In the genomic region with DNA sequence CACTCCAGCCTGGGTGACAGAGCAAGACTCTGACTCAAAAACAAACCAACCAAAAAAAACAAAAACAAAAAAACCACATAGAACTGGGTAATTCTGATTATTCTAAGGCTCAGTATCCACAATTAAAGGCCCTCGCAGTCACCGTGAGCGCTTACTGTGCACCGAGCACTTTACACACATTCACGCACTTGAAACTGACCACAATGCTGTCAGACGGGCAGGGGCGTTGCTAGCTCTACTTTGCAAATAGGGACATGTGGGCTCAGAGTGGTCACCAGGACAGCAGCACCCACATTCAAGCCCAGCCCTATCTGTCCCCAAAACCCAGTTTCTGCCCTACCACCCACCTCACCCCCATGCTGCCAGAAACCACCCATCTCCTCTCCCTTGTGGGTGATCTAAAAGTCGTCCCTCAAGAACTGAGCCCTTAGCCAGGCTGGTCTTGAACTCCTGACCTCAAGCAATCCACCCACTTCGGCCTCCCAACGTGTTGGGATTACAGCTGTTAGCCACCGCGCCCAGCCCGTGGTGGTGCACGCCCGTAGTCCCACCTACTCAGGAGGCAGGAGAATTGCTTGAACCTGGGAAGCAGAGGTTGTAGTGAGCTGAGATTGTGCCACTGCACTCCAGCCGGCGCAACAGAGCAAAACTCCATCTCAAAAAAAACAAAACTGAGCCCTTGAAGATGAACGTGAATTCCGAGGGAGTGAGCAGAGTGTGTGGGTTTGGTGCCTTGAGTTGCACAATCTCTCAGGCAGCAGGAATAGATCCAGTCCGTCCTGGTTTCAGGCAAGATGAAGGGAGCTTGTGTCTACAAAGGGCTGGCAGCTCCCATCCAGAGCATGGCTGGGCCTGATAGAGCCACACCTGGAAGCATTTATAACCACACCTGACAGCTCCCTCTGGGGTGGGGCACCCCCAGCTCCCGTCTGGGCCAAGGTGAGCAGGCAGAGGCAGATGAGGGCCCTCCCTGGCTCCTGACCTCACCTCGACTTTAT, we compare ENCODE assay signal across 11 cellular contexts. TPM values are rescaled to one million over a fixed set of nuclear protein-coding genes. Genes with fewer than 3 reads are reported as not detected.
DNase-seq lines count a peak whose midpoint lies in the region; ATAC-seq, FAIRE-seq and TF ChIP-seq lines count a peak whose summit lies in the region.
"Had no signal": no experiment of that assay in that cellular context is flagged by ENCODE, and none has a peak within 500 bp of the region (broad histone marks: within the 10 kb centered on the region; RNA-seq: fewer than 3 reads in every experiment).

No MANE protein-coding gene starts in this region.

- H3K36me3 ChIP-seq in lower lobe of right lung (no peaks in the 10 kb centered on the region), upper lobe of right lung (no peaks in the 10 kb centered on the region)

- no peaks in the 10 kb centered on the region for H3K27me3 ChIP-seq in lower lobe of right lung (ENCODE audit: low read depth)
- H3K27me3 ChIP-seq in upper lobe of right lung = no peaks in the 10 kb centered on the region

- ATAC-seq in lower lobe of right lung (peak; percentile 73 to 83), upper lobe of right lung (peak; percentile 71), GM21447 (IDR thresholded peaks at IDR 0.05; ENCODE audit: unreplicated experiment) (no peak)

- H3K4me3 ChIP-seq in choroid plexus epithelial cell (ENCODE audit: low read depth, low read length) (no peak overlapping the region), lower lobe of right lung (no peak overlapping the region), upper lobe of right lung (no peak overlapping the region)

- intact Hi-C loops in lower lobe of right lung (cut with DNase I) = no loop called here
- intact Hi-C loops in upper lobe of right lung (cut with DNase I) = no loop called here

- peak; percentile 36 for DNase-seq in NCI-H2196 (lab: John Stamatoyannopoulos, UW; ENCODE audit: unreplicated experiment)
- DNase-seq in NCI-H2196 treated with DMSO at 0.1 percent for 48 hours (lab: John Stamatoyannopoulos, UW; ENCODE audit: unreplicated experiment) = no peak
- DNase-seq in choroid plexus epithelial cell (ENCODE audit: low read depth) = peak; percentile 93
- DNase-seq in lower lobe of right lung = peak; percentile 79
- DNase-seq in upper lobe of right lung = peak; percentile 83
- no peak for DNase-seq in DMS 273 treated with DMSO at 0.1 percent for 48 hours (lab: John Stamatoyannopoulos, UW)
- no peak for DNase-seq in RCC 7860 (ENCODE audit: low spot score)
- DNase-seq: activated T-cell treated with anti-CD3 and anti-CD28 coated beads, Interleukin-2, amount 50 U/mL, for 72 hours; natural killer cell; NCI-H1930 had no signal

- TF ChIP-seq CTCF in choroid plexus epithelial cell (conservative IDR thresholded peaks at IDR 0.05; ENCODE audit: low read depth, low read length) = peak; percentile 31
- TF ChIP-seq CTCF in lower lobe of right lung (IDR thresholded peaks at IDR 0.05) = peak; percentile 13
- no peak for TF ChIP-seq CTCF in upper lobe of right lung (IDR thresholded peaks at IDR 0.05)

- no peak for FAIRE-seq in RCC 7860 (lab: Jason Lieb, UNC)

- H3K9me3 ChIP-seq in lower lobe of right lung (no peaks in the 10 kb centered on the region), upper lobe of right lung (no peaks in the 10 kb centered on the region)

- H3K4me1 ChIP-seq in lower lobe of right lung (peaks cover 56% of the 10 kb centered on the region), upper lobe of right lung (peaks cover 53% of the 10 kb centered on the region)

- H3K27ac ChIP-seq in lower lobe of right lung (peak overlapping the region; percentile 82), upper lobe of right lung (peak overlapping the region; percentile 77)

RNA-seq across cellular contexts. Expression of a gene that starts 5.4 kb away (rescaled TPM):
- 609 TPM for total RNA-seq in lower lobe of right lung
- total RNA-seq in upper lobe of right lung = 494 TPM

Comparison
In these comparisons a context has a peak if more than half of its experiments do, and no peak if none do; other contexts are left out.
1. DNase-seq: peak in NCI-H2196 (single experiment), choroid plexus epithelial cell (single experiment), lower lobe of right lung (single experiment) and upper lobe of right lung (single experiment); none in NCI-H2196 treated with DMSO at 0.1 percent for 48 hours (single experiment), DMS 273 treated with DMSO at 0.1 percent for 48 hours (single experiment) and RCC 7860 (single experiment).